1 cellular context compared by ENCODE assay signal in genomic region chr12:118061011-118061875, GRCh38.
TF ChIP-seq lines count a peak whose summit lies in the region.

Gene WSB2, minus strand, starts transcription at chr12:118061179. Its CDS starts 131 bp downstream, at chr12:118061048.

TF ChIP-seq in GM12878, 131 proteins besides CTCF, POLR2A, EP300 and RAD21 (continued from another document):
- TF ChIP-seq, protein P1, sequence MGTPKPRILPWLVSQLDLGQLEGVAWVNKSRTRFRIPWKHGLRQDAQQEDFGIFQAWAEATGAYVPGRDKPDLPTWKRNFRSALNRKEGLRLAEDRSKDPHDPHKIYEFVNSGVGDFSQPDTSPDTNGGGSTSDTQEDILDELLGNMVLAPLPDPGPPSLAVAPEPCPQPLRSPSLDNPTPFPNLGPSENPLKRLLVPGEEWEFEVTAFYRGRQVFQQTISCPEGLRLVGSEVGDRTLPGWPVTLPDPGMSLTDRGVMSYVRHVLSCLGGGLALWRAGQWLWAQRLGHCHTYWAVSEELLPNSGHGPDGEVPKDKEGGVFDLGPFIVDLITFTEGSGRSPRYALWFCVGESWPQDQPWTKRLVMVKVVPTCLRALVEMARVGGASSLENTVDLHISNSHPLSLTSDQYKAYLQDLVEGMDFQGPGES (IDR thresholded peaks at IDR 0.05) = no peak
- TF ChIP-seq MXI1 (IDR thresholded peaks at IDR 0.05; ENCODE audit: low read depth, low read length) (0 out of 2 replicates have a peak, but pooled peaks have one; percentile 10), SIN3A (IDR thresholded peaks at IDR 0.05; ENCODE audit: low read depth, low read length) (0 out of 2 replicates have a peak, but pooled peaks have one; percentile 56), IKZF2 (IDR thresholded peaks at IDR 0.05) (peak; percentile 52 to 53), TCF3 (IDR thresholded peaks at IDR 0.05; ENCODE audit: borderline replicate concordance, insufficient read depth, low read depth, low read length) (0 out of 2 replicates have a peak, but pooled peaks have one; percentile 6), MTA2 (IDR thresholded peaks at IDR 0.05; ENCODE audit: low read depth) (peak; percentile 24), NFYA (IDR thresholded peaks at IDR 0.05; ENCODE audit: borderline replicate concordance, low read depth, low read length) (no peak), PML (IDR thresholded peaks at IDR 0.05; ENCODE audit: low read length) (peak; percentile 15; the same call in 1 of the 2 replicates), NR2C2 (IDR thresholded peaks at IDR 0.05; ENCODE audit: borderline replicate concordance, control insufficient read depth, insufficient read length, low read depth) (no peak), ZNF217 (IDR thresholded peaks at IDR 0.05) (no peak), RUNX3 (IDR thresholded peaks at IDR 0.05; ENCODE audit: low read length) (peak; percentile 11; the same call in 1 of the 2 replicates), MLLT1 (IDR thresholded peaks at IDR 0.05) (peak; percentile 77)
- TF ChIP-seq, protein P2, sequence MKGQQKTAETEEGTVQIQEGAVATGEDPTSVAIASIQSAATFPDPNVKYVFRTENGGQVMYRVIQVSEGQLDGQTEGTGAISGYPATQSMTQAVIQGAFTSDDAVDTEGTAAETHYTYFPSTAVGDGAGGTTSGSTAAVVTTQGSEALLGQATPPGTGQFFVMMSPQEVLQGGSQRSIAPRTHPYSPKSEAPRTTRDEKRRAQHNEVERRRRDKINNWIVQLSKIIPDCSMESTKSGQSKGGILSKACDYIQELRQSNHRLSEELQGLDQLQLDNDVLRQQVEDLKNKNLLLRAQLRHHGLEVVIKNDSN (IDR thresholded peaks at IDR 0.05; ENCODE audit: borderline replicate concordance, extremely low read length, insufficient read depth, low read depth, low read length) = peak; percentile 76
